ENCODE assay signal across 1 cellular context in the genomic region with DNA sequence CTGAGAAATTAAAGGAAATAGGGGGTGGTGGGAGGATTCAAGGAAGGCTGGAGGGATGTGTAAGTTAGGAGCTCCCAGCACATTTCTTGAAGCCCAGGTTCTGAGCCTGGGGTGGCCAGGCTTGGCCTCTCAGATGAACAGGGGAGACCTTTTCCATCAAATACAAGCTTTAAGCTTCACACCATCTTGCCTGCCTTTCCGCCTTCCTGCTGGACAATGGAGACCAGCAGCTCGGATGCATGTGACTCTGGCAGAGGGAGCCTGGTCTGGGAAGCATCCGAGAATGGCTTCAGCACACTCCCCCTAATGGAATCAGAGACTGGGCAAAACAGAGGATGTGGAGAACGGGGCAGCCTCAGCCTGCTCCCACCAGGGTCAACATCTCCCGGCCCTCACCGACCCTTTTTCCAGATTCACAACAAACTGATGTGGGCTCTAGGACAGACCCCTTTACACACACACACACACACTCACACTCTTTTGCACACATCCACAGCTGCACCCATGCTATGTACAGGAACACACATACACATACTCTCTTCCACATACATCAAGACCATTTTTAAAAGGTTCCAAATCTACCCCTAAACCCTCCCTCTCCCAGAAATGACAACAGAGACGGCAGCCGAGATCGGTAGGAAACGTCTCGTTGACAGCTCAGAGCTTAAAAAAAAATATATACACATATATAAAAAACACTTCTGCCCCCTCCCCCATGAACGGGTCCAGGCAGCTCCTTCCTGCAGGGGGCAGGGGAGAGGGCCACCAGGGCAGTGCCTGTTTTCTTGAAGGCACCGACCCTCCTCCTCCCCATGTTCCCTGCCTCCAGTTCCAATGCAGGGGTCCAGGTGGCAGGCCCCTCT.
TF ChIP-seq lines count a peak whose summit lies in the region.

No MANE protein-coding gene starts in this region.

TF ChIP-seq in GM12878, 131 proteins besides CTCF, POLR2A, EP300 and RAD21 (continued from another document):
- TF ChIP-seq JUND (IDR thresholded peaks at IDR 0.05; ENCODE audit: low read depth, low read length) (no peak), POLR2AphosphoS2 (IDR thresholded peaks at IDR 0.05; ENCODE audit: low read depth, low read length) (no peak), RUNX3 (IDR thresholded peaks at IDR 0.05; ENCODE audit: low read length) (no peak), NR2C1 (IDR thresholded peaks at IDR 0.05) (no peak), ZNF384 (IDR thresholded peaks at IDR 0.05; ENCODE audit: borderline replicate concordance, low read depth, low read length) (no peak), FOXK2 (IDR thresholded peaks at IDR 0.05) (no peak), SMC3 (IDR thresholded peaks at IDR 0.05; ENCODE audit: borderline replicate concordance, low read length) (no peak), RELA (IDR thresholded peaks at IDR 0.05; ENCODE audit: borderline replicate concordance, partially characterized antibody) (no peak)
- TF ChIP-seq, protein P1, sequence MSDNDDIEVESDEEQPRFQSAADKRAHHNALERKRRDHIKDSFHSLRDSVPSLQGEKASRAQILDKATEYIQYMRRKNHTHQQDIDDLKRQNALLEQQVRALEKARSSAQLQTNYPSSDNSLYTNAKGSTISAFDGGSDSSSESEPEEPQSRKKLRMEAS (IDR thresholded peaks at IDR 0.05; ENCODE audit: low read depth, low read length): no peak
TF ChIP-seq in GM12878: peak in this region for 5.
